35 cellular contexts compared by ENCODE assay signal in the genomic region with DNA sequence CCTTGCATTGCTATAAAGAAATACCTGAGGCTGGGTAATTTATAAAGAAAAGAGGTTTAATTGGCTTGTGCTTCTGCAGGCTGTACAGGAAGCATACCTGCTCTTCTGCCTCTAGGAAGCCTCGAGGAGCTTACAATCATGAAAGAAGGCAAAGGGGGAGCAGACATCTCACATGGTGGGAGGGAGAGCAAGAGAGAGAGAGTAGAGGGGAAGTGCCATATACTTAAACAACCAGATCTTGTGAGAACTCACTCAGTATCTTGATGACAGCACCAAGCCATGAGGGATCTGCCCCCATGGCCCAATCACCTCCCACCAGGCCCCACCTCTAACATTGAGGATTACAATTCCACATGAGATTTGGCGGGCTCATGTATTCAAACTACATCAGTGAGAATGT.
"Had no signal": no experiment of that assay in that cellular context is flagged by ENCODE, and none has a peak within 500 bp of the region (broad histone marks: within the 10 kb centered on the region; RNA-seq: fewer than 3 reads in every experiment).

No MANE protein-coding gene starts in this region.

- H3K4me3 ChIP-seq: MG63 had no signal

- H3K9me3 ChIP-seq: MG63 had no signal

- H3K27me3 ChIP-seq: MG63 had no signal

- DNase-seq: Karpas-422, Kasumi-1, MG63, MM.1S, MV-4-11, NCI-H1048, NCI-H1092, NCI-H1092 treated with DMSO at 0.1 percent for 48 hours, NCI-H1105, NCI-H1105 treated with DMSO at 0.1 percent for 48 hours, NCI-H1417, NCI-H1417 treated with DMSO at 0.1 percent for 48 hours, NCI-H1436, NCI-H1436 treated with DMSO at 0.1 percent for 48 hours, NCI-H146, NCI-H1694, NCI-H1694 treated with DMSO at 0.1 percent for 48 hours, NCI-H187, NCI-H187 treated with DMSO at 0.1 percent for 48 hours, NCI-H1930, NCI-H2029, NCI-H2029 treated with DMSO at 0.1 percent for 48 hours, NCI-H2081, NCI-H2081 treated with DMSO at 0.1 percent for 48 hours, NCI-H2107, NCI-H2171, NCI-H2171 treated with DMSO at 0.1 percent for 48 hours, NCI-H2227 treated with DMSO at 0.1 percent for 48 hours, NCI-H226, NCI-H345, NCI-H446, NCI-H446 treated with DMSO at 0.1 percent for 48 hours, NCI-H510A, NCI-H510A treated with DMSO at 0.1 percent for 48 hours, NCI-H524 had no signal

- H3K36me3 ChIP-seq: MG63 had no signal
